Comparison of ENCODE assay signal across 1 cellular context in genomic region chr17:48840441-48840840, GRCh38.
TF ChIP-seq lines count a peak whose summit lies in the region.

No MANE protein-coding gene starts in this region.

TF ChIP-seq in endothelial cell of umbilical vein, 7 proteins besides CTCF, POLR2A, EP300 and RAD21:
- TF ChIP-seq JUN (IDR thresholded peaks at IDR 0.05; ENCODE audit: borderline replicate concordance, insufficient read depth, insufficient read length, low read depth) (no peak), EZH2 (IDR thresholded peaks at IDR 0.05; ENCODE audit: borderline replicate concordance, low read depth, low read length, severe bottlenecking) (no peak), FOS (IDR thresholded peaks at IDR 0.05; ENCODE audit: borderline replicate concordance, insufficient read depth, low read length) (no peak), MYC (IDR thresholded peaks at IDR 0.05; ENCODE audit: low read depth, low read length) (no peak), GATA2 (IDR thresholded peaks at IDR 0.05; ENCODE audit: insufficient read depth, insufficient read length, low read depth, low read length) (no peak), POLR2AphosphoS5 (IDR thresholded peaks at IDR 0.05; ENCODE audit: insufficient read depth, low read depth, low read length) (no peak)
- TF ChIP-seq, protein P1, sequence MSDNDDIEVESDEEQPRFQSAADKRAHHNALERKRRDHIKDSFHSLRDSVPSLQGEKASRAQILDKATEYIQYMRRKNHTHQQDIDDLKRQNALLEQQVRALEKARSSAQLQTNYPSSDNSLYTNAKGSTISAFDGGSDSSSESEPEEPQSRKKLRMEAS (IDR thresholded peaks at IDR 0.05; ENCODE audit: insufficient read depth, insufficient read length), result no peak
